9 cellular contexts compared by ENCODE assay signal in the genomic region with DNA sequence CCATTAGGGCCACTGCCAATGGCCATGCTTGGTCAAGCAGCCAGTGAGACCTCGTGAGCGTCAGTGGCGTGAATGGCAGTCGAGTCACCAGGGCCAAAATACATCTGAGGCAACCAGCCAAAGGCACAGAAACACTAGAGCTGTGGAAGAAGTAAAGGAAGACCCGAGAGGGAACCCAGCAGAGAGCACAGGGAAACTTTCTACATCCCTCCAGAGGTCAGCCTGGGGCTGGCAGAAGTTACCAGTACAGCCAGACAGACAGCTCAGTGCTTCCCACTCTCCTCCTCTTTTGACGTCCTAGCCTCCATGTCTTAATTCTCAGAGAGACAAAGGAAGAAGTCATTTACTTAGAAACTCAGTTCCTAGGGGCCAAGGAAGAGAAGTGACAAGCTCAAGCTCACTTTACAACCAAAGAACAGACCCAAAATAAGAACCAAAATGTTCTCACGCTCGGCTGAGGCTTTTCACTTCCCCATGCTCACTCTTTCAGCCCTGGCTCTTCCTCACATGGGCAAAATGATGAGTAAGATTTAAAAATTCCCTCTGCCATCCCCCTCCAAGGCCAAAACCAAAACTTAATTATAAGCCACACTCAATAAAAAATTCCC. TPM values are rescaled to one million over a fixed set of nuclear protein-coding genes. Genes with fewer than 3 reads are reported as not detected.
DNase-seq lines count a peak whose midpoint lies in the region; ATAC-seq and TF ChIP-seq lines count a peak whose summit lies in the region.
"Had no signal": no experiment of that assay in that cellular context is flagged by ENCODE, and none has a peak within 500 bp of the region (broad histone marks: within the 10 kb centered on the region; RNA-seq: fewer than 3 reads in every experiment).

No MANE protein-coding gene starts in this region.

- no peaks in the 10 kb centered on the region for H3K36me3 ChIP-seq in prostate gland

- H3K27ac ChIP-seq in prostate gland, result no peak overlapping the region
- H3K27ac ChIP-seq: epithelial cell of prostate had no signal

- peaks cover 24% of the 10 kb centered on the region for H3K4me1 ChIP-seq in prostate gland (replicated peaks)

- H3K27me3 ChIP-seq in prostate gland (replicated peaks; ENCODE audit: insufficient read depth), result no peaks in the 10 kb centered on the region

- intact Hi-C loops in prostate gland (cut with DNase I), result no loop called here

- no peak for TF ChIP-seq POLR2A in prostate gland (IDR thresholded peaks at IDR 0.05)

- 65% methylated on average over 8 of the region's 8 CpGs for WGBS in prostate gland

- H3K4me3 ChIP-seq in prostate gland, result no peak overlapping the region

- ATAC-seq in GM19328 (IDR thresholded peaks at IDR 0.05; ENCODE audit: unreplicated experiment) (peak; percentile 83), HG03108 (IDR thresholded peaks at IDR 0.05; ENCODE audit: unreplicated experiment) (peak; percentile 64)

- H3K9me3 ChIP-seq in prostate gland, result no peaks in the 10 kb centered on the region

- no peak for TF ChIP-seq CTCF in prostate gland (IDR thresholded peaks at IDR 0.05)

- peak in 38 of 58 donors; percentile 25 to 86 (median 61) for DNase-seq in anterior cingulate cortex (lab: John Stamatoyannopoulos, UW)
- DNase-seq in nucleus accumbens (lab: John Stamatoyannopoulos, UW), result peak in 34 of 56 donors; percentile 23 to 83 (median 57)
- DNase-seq in LoVo (ENCODE audit: low spot score), result no peak
- DNase-seq in NCI-H69 (lab: John Stamatoyannopoulos, UW), result no peak
- DNase-seq in prostate gland (ENCODE audit: low spot score), result no peak
- no peak for DNase-seq in NCI-H524 treated with DMSO at 0.1 percent for 48 hours (lab: John Stamatoyannopoulos, UW)

RNA-seq across cellular contexts. Expression of gene CYRIA, which starts 8.7 kb away (rescaled TPM):
- total RNA-seq in prostate gland, result 10 to 100 TPM in 1 of 2 donors, 1 to 10 TPM in 1; 6.5 to 10.3 TPM

Comparison
In these comparisons a context has a peak if more than half of its experiments do, and no peak if none do; other contexts are left out.
1. DNase-seq: peak in anterior cingulate cortex (38 of 58) and nucleus accumbens (34 of 56); none in LoVo (single experiment), NCI-H69 (single experiment), prostate gland (single experiment) and NCI-H524 treated with DMSO at 0.1 percent for 48 hours (single experiment).